ENCODE assay signal across 8 cellular contexts in the genomic region with DNA sequence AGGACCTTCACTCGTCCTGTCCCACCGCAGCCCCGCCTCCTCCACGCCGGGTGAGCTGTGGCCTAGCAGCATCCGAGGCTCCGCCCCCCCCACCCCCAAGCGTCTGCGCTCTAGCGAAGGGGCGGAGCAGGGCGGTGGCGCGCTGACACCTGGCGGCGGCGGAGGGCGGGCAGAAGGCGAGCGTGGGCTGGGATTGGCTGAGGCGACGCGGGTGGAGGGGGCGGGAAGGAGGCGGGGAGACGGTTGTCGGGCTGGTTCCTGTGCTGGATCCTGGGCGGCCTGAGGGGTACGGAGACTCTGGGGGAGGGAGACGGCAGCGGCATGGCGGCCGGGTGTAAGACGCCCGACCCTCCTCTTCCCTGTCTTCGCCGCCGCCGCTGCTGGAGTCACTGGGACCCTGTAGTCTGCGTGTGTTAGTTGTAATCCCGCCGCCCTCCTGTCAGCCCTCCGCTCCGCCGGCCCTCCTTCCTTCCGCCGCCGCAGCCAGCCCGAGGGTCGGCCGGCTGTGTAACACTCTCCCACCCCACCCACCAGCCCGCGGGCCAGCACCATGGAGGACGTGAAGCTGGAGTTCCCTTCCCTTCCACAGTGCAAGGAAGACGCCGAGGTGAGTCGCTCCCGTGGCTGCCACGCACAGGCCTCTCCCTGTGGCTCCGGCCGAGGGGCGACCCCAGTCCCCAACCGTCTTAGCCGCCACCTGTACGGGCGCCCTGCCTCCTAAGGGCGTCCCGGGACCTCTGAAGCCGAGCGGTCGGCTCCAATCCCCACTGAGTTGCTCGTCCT.
DNase-seq lines count a peak whose midpoint lies in the region; ATAC-seq and TF ChIP-seq lines count a peak whose summit lies in the region.

A gene with protein sequence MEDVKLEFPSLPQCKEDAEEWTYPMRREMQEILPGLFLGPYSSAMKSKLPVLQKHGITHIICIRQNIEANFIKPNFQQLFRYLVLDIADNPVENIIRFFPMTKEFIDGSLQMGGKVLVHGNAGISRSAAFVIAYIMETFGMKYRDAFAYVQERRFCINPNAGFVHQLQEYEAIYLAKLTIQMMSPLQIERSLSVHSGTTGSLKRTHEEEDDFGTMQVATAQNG (plus strand): TSS at position 242 of the 783 bp plus-strand sequence. CDS start 309 bp downstream, at position 551.

- ATAC-seq in GM19043 (IDR thresholded peaks at IDR 0.05; ENCODE audit: low read depth, unreplicated experiment) (peak; percentile 93), HG03354 (IDR thresholded peaks at IDR 0.05; ENCODE audit: poor library complexity, severe bottlenecking, unreplicated experiment) (peak; percentile 94)
- ATAC-seq in central memory CD8-positive, alpha-beta T cell (replicated peaks; ENCODE audit: extremely low read depth, poor library complexity, severe bottlenecking), result peak; percentile 97

- no peak for TF ChIP-seq CTCF in AG10803 (conservative IDR thresholded peaks at IDR 0.05; ENCODE audit: low read length)

- H3K4me1 Mint-ChIP-seq in central memory CD8-positive, alpha-beta T cell, result peaks cover 22% of the 10 kb centered on the region

- H3K4me3 Mint-ChIP-seq in central memory CD8-positive, alpha-beta T cell, result peak within 1 kb of the TSS; percentile 92

- H3K27me3 Mint-ChIP-seq in central memory CD8-positive, alpha-beta T cell, result no peaks in the 10 kb centered on the region

- no peaks in the 10 kb centered on the region for H3K9me3 Mint-ChIP-seq in central memory CD8-positive, alpha-beta T cell

- peaks cover 47% of the 10 kb centered on the region for H3K36me3 Mint-ChIP-seq in central memory CD8-positive, alpha-beta T cell (ENCODE audit: insufficient read depth)

- H3K27ac Mint-ChIP-seq in central memory CD8-positive, alpha-beta T cell (ENCODE audit: low read depth), result peak within 1 kb of the TSS; percentile 53

- H3K4me3 ChIP-seq in AG10803 (ENCODE audit: low read length), result peak within 1 kb of the TSS; percentile 91

- peak; percentile 97 for DNase-seq in AG10803 (ENCODE audit: low read depth)
- peak; percentile 93 to 98 for DNase-seq in NCI-H446 (lab: John Stamatoyannopoulos, UW)
- peak; percentile 93 for DNase-seq in activated CD4-positive, CD25-positive, alpha-beta regulatory T cell treated with anti-CD3 and anti-CD28 coated beads, Interleukin-2, amount 50 U/mL, for 16 hours (ENCODE audit: low read depth, low spot score)
- peak; percentile 92 to 94 for DNase-seq in central memory CD8-positive, alpha-beta T cell (ENCODE audit: low spot score in 2 of 2)
- DNase-seq in iris pigment epithelial cell (ENCODE audit: low read depth), result peak; percentile 99
- peak; percentile 95 to 99 for DNase-seq in stimulated activated CD4-positive, alpha-beta T cell treated with anti-CD3 and anti-CD28 coated beads, Interleukin-12 subunit alpha, Interleukin-12 subunit beta, amount 100 ng/mL, for 24 hours (ENCODE audit: low read depth in 2 of 2)

Comparison
In these comparisons a context has a peak if more than half of its experiments do, and no peak if none do; other contexts are left out.
1. Peak in every context shown above with its lines: DNase-seq, ATAC-seq and H3K4me3 ChIP-seq.